20 cellular contexts compared by ENCODE assay signal in genomic region chr3:133536635-133536980, GRCh38. TPM values are rescaled to one million over a fixed set of nuclear protein-coding genes. Genes with fewer than 3 reads are reported as not detected.
DNase-seq lines count a peak whose midpoint lies in the region; ATAC-seq, FAIRE-seq and TF ChIP-seq lines count a peak whose summit lies in the region.
"Had no signal": no experiment of that assay in that cellular context is flagged by ENCODE, and none has a peak within 500 bp of the region (broad histone marks: within the 10 kb centered on the region; RNA-seq: fewer than 3 reads in every experiment).

No MANE protein-coding gene starts in this region.

- H4K91ac ChIP-seq in H1 (replicated peaks; ENCODE audit: insufficient read length, low read length), result no peak overlapping the region

- H3K36me3 Mint-ChIP-seq in CD4-positive, alpha-beta T cell (ENCODE audit: low read depth), result no peaks in the 10 kb centered on the region

- H3K4me3 Mint-ChIP-seq in CD4-positive, alpha-beta T cell, result no peak overlapping the region
- H3K4me3 Mint-ChIP-seq: activated naive CD8-positive, alpha-beta T cell treated with anti-CD3 and anti-CD28 coated beads for 36 hours had no signal

- H3K27me3 ChIP-seq in heart right ventricle (no peaks in the 10 kb centered on the region), left ventricle myocardium inferior (ENCODE audit: low read depth) (no peaks in the 10 kb centered on the region), H1 (replicated peaks in 1 of 4; ENCODE audit: control insufficient read depth in 3 of 4, extremely low read depth in 1 of 4, insufficient read depth in 3 of 4, low read length in 3 of 4) (no peaks in the 10 kb centered on the region), aorta (ENCODE audit: control insufficient read depth in 1 of 2, insufficient read depth in 2 of 2, low read length in 1 of 2) (no peaks in the 10 kb centered on the region)
- no peaks in the 10 kb centered on the region for H3K27me3 ChIP-seq in CD4-positive, alpha-beta T cell (ENCODE audit: control insufficient read depth, insufficient read depth, low read length)
- H3K27me3 ChIP-seq: heart left ventricle, testis had no signal

- H3K27me3 Mint-ChIP-seq in CD4-positive, alpha-beta T cell, result no peaks in the 10 kb centered on the region
- H3K27me3 Mint-ChIP-seq: activated naive CD8-positive, alpha-beta T cell treated with anti-CD3 and anti-CD28 coated beads for 36 hours had no signal

- no peak for TF ChIP-seq POLR2A in H1 (IDR thresholded peaks at IDR 0.05; ENCODE audit: control extremely low read depth in 1 of 2, low read depth in 2 of 2, low read length in 2 of 2)

- H3K4me2 ChIP-seq in H1 (ENCODE audit: insufficient read depth in 1 of 2, low read depth in 2 of 2, low read length in 2 of 2) (no peak overlapping the region), OCI-LY7 (ENCODE audit: low read length) (no peak overlapping the region)

- H3K79me1 ChIP-seq in H1 (ENCODE audit: low read depth, low read length), result no peaks in the 10 kb centered on the region

- no peak overlapping the region for H3K56ac ChIP-seq in H1 (replicated peaks; ENCODE audit: insufficient read length, low read depth, low read length)

- no peak overlapping the region for H3K4ac ChIP-seq in H1 (replicated peaks; ENCODE audit: insufficient read length, low read depth, low read length)

- POLR2A ChIA-PET in H1 (lab: Charles Lee; ENCODE audit: partially characterized antibody) (interaction anchor here (1.2 kb wide), 1 partner anchor 41 kb away, joined by 3 read pairs; no protein-coding TSS in a partner anchor), OCI-LY7 (lab: Charles Lee) (interaction anchor here (0.6 to 1.7 kb wide), 7 partner anchors 10 to 840 kb away, joined by 3 to 6 read pairs (median 4); no protein-coding TSS in a partner anchor)
- POLR2A ChIA-PET in CD4-positive, alpha-beta T cell (lab: Charles Lee), result interaction anchor here (0.7 kb wide), 1 partner anchor 1009 kb away, joined by 3 read pairs; no protein-coding TSS in a partner anchor

- H2AFZ ChIP-seq in H1 (ENCODE audit: low read length) (peak overlapping the region; percentile 25; the same call in 1 of the 2 replicates), OCI-LY7 (ENCODE audit: low read length) (no peak overlapping the region)

- H3K79me2 ChIP-seq in H1 (ENCODE audit: control insufficient read depth in 1 of 2, insufficient read depth in 2 of 2, low read length in 2 of 2) (no peaks in the 10 kb centered on the region), OCI-LY7 (ENCODE audit: insufficient read depth, low read depth, low read length) (no peaks in the 10 kb centered on the region)

- H3K36me3 ChIP-seq in heart right ventricle, result no peaks in the 10 kb centered on the region
- no peaks in the 10 kb centered on the region for H3K36me3 ChIP-seq in left ventricle myocardium inferior
- H3K36me3 ChIP-seq in H1 (ENCODE audit: control insufficient read depth in 2 of 4, insufficient read depth in 4 of 4, low read length in 3 of 4), result no peaks in the 10 kb centered on the region
- no peaks in the 10 kb centered on the region for H3K36me3 ChIP-seq in aorta (ENCODE audit: control insufficient read depth in 1 of 2, insufficient read depth in 2 of 2, low read length in 1 of 2)
- H3K36me3 ChIP-seq in OCI-LY7 (ENCODE audit: insufficient read depth, low read length), result no peaks in the 10 kb centered on the region
- H3K36me3 ChIP-seq: heart left ventricle had no signal

- H2BK120ac ChIP-seq in H1 (replicated peaks; ENCODE audit: low read depth, low read length), result no peak overlapping the region

- H2BK5ac ChIP-seq in H1 (ENCODE audit: low read depth, low read length), result no peak overlapping the region

- CTCF ChIA-PET in H1 (lab: Charles Lee; ENCODE audit: partially characterized antibody), result interaction anchor here (0.8 to 1.6 kb wide), 2 partner anchors 42 to 80 kb away, joined by 3 to 4 read pairs; no protein-coding TSS in a partner anchor
- CTCF ChIA-PET in OCI-LY7 (lab: Charles Lee; ENCODE audit: unreplicated experiment), result interaction anchor here (0.6 kb wide), 2 partner anchors 22 to 264 kb away, joined by 4 read pairs; no protein-coding TSS in a partner anchor
- CTCF ChIA-PET in CD4-positive, alpha-beta T cell (lab: Charles Lee), result no interaction called here

- TF ChIP-seq EP300 in H1 (IDR thresholded peaks at IDR 0.05; ENCODE audit: borderline replicate concordance in 1 of 2, low read depth in 2 of 2, low read length in 2 of 2), result no peak

- H3K27ac ChIP-seq in heart right ventricle (peak overlapping the region in 1 of 10 donors; percentile 86), left ventricle myocardium inferior (replicated peaks) (no peak overlapping the region), H1 (ENCODE audit: low read depth, low read length) (no peak overlapping the region), aorta (ENCODE audit: low read depth in 1 of 2, low read length in 2 of 2) (no peak overlapping the region), OCI-LY7 (ENCODE audit: low read depth, low read length, poor library complexity, severe bottlenecking) (no peak overlapping the region)
- H3K27ac ChIP-seq in CD4-positive, alpha-beta T cell (ENCODE audit: low read depth, low read length), result no peak overlapping the region
- H3K27ac ChIP-seq: psoas muscle, testis had no signal

- intact Hi-C loops in heart right ventricle (cut with DNase I), result no loop called here
- intact Hi-C loops in left ventricle myocardium inferior (cut with micrococcal nuclease), result no loop called here
- intact Hi-C loops in aorta (cut with DNase I), result no loop called here
- intact Hi-C loops in OCI-LY7 (cut with micrococcal nuclease; ENCODE audit: unreplicated experiment), result no loop called here
- intact Hi-C loops in CD4-positive, alpha-beta T cell (cut with DNase I, micrococcal nuclease), result no loop called here

- no peak overlapping the region for H3K14ac ChIP-seq in H1 (ENCODE audit: insufficient read length)

- no peak overlapping the region for H4K5ac ChIP-seq in H1 (ENCODE audit: insufficient read length, low read depth, low read length)

- H3K9me3 ChIP-seq in heart right ventricle (peaks cover 0 to 8% (median 0%) of the 10 kb centered on the region in 11 donors), left ventricle myocardium inferior (replicated peaks) (no peaks in the 10 kb centered on the region), H1 (ENCODE audit: insufficient read depth in 2 of 2, low read depth in 1 of 2, low read length in 1 of 2) (no peaks in the 10 kb centered on the region), aorta (ENCODE audit: control insufficient read depth, low read length) (no peaks in the 10 kb centered on the region), OCI-LY7 (ENCODE audit: low read length) (no peaks in the 10 kb centered on the region)
- H3K9me3 ChIP-seq in CD4-positive, alpha-beta T cell (ENCODE audit: control insufficient read depth, low read length), result no peaks in the 10 kb centered on the region
- H3K9me3 ChIP-seq: mucosa of descending colon, psoas muscle, testis had no signal

- H3K9ac ChIP-seq in H1 (replicated peaks in 1 of 4; ENCODE audit: extremely low read depth in 1 of 4, low read depth in 3 of 4, low read length in 3 of 4), result no peak overlapping the region

- H3K9me2 ChIP-seq in OCI-LY7 (ENCODE audit: insufficient read depth, low read length), result no peaks in the 10 kb centered on the region

- no peak overlapping the region for H2AK5ac ChIP-seq in H1 (ENCODE audit: low read depth, low read length)

- 0 out of 2 replicates have a peak overlapping the region, but pooled peaks have one; percentile 9 for H2BK12ac ChIP-seq in H1 (ENCODE audit: low read depth, low read length)

- no peak for FAIRE-seq in H1 (lab: Jason Lieb, UNC)
- FAIRE-seq: kidney had no signal

- no peak overlapping the region for H3K27ac Mint-ChIP-seq in CD4-positive, alpha-beta T cell
- H3K27ac Mint-ChIP-seq: activated naive CD8-positive, alpha-beta T cell treated with anti-CD3 and anti-CD28 coated beads for 36 hours had no signal

- H2BK20ac ChIP-seq in H1 (ENCODE audit: low read length), result no peak overlapping the region

- TF ChIP-seq CTCF in heart right ventricle (IDR thresholded peaks at IDR 0.05), result no peak
- TF ChIP-seq CTCF in left ventricle myocardium inferior (IDR thresholded peaks at IDR 0.05; ENCODE audit: borderline replicate concordance), result no peak
- TF ChIP-seq CTCF in H1 (IDR thresholded peaks at IDR 0.05; ENCODE audit: control extremely low read depth in 1 of 3, insufficient read depth in 1 of 3, low read depth in 1 of 3, low read length in 3 of 3), result no peak
- TF ChIP-seq CTCF in OCI-LY7 (conservative IDR thresholded peaks at IDR 0.05; ENCODE audit: low read length), result no peak
- no peak for TF ChIP-seq CTCF in CD4-positive, alpha-beta T cell (IDR thresholded peaks at IDR 0.05)

- H3K4me1 Mint-ChIP-seq in CD4-positive, alpha-beta T cell (ENCODE audit: low read depth), result no peaks in the 10 kb centered on the region

- no peak overlapping the region; the same call in 1 of the 2 replicates for H4K8ac ChIP-seq in H1 (ENCODE audit: extremely low read depth, insufficient read depth, low read length)

- DNase-seq in heart right ventricle, result no peak
- no peak for DNase-seq in left ventricle myocardium inferior
- DNase-seq in H1 (ENCODE audit: low read depth in 1 of 2, low spot score in 2 of 2), result no peak
- DNase-seq in myocyte (ENCODE audit: low read depth), result peak; percentile 71
- DNase-seq in aorta, result no peak
- DNase-seq in OCI-LY7 (ENCODE audit: low spot score), result no peak
- no peak for DNase-seq in CD4-positive, alpha-beta T cell
- DNase-seq: activated naive CD8-positive, alpha-beta T cell treated with anti-CD3 and anti-CD28 coated beads for 36 hours; activated T-cell treated with anti-CD3 and anti-CD28 coated beads, Interleukin-2, amount 50 U/mL, for 1 hour; Calu3; heart left ventricle; kidney; NCI-H2029 treated with DMSO at 0.1 percent for 48 hours; NCI-H82; psoas muscle; SHP77; T-helper 9 cell had no signal

- H3K4me1 ChIP-seq in heart right ventricle (peaks cover 0 to 42% (median 10%) of the 10 kb centered on the region in 9 donors), left ventricle myocardium inferior (peaks cover 14% of the 10 kb centered on the region), H1 (replicated peaks in 1 of 4; ENCODE audit: control insufficient read depth in 3 of 4, insufficient read depth in 4 of 4, low read length in 3 of 4) (no peaks in the 10 kb centered on the region), aorta (ENCODE audit: control insufficient read depth in 1 of 2, insufficient read depth in 2 of 2, low read length in 2 of 2) (peaks cover 2 to 4% of the 10 kb centered on the region in 2 donors), OCI-LY7 (ENCODE audit: insufficient read depth, low read length, poor library complexity, severe bottlenecking) (no peaks in the 10 kb centered on the region)
- H3K4me1 ChIP-seq: psoas muscle had no signal

- H3K9me3 Mint-ChIP-seq in CD4-positive, alpha-beta T cell, result peaks cover 2% of the 10 kb centered on the region
- H3K9me3 Mint-ChIP-seq: activated naive CD8-positive, alpha-beta T cell treated with anti-CD3 and anti-CD28 coated beads for 36 hours had no signal

- H3K18ac ChIP-seq in H1 (ENCODE audit: extremely low read depth, low read length), result no peak overlapping the region

- H3K4me3 ChIP-seq in heart right ventricle (no peak overlapping the region), left ventricle myocardium inferior (no peak overlapping the region), H1 (ENCODE audit: extremely low read depth in 1 of 4, insufficient read depth in 2 of 4, low read depth in 3 of 4, low read length in 4 of 4) (no peak overlapping the region), aorta (ENCODE audit: low read length in 2 of 2) (no peak overlapping the region), OCI-LY7 (ENCODE audit: low read depth, low read length, poor library complexity, severe bottlenecking) (no peak overlapping the region)
- H3K4me3 ChIP-seq: heart left ventricle, mucosa of descending colon, psoas muscle, testis had no signal

- no peak overlapping the region for H2BK15ac ChIP-seq in H1 (ENCODE audit: low read length)

- peaks cover 1% of the 10 kb centered on the region; the same call in 1 of the 2 replicates for H3K23me2 ChIP-seq in H1 (ENCODE audit: low read depth, low read length)

- peak in 5 of 8 donors; percentile 36 to 60 (median 51) for ATAC-seq in heart right ventricle
- peak; percentile 16 for ATAC-seq in aorta (ENCODE audit: low FRiP score)
- ATAC-seq in GM21529 (IDR thresholded peaks at IDR 0.05; ENCODE audit: unreplicated experiment), result no peak
- ATAC-seq in CD4-positive, alpha-beta T cell (ENCODE audit: poor library complexity), result no peak

- TF ChIP-seq RAD21 in H1 (IDR thresholded peaks at IDR 0.05 in 1 of 2, conservative IDR thresholded peaks at IDR 0.05 in 1 of 2; ENCODE audit: low read depth in 2 of 2, low read length in 2 of 2), result no peak

- 78 to 82% methylated on average over 1 of the region's 1 CpG for WGBS in heart right ventricle, 2 donors
- 89% methylated on average over 1 of the region's 1 CpG; no CpG with 5 or more reads in 1 of the 2 experiments for WGBS in H1 (ENCODE audit: extremely low coverage in 1 of 2, insufficient coverage in 1 of 2, insufficient read length in 1 of 2, insufficient replicate concordance in 2 of 2, low coverage in 1 of 2, low lambda C conversion rate in 2 of 2, missing lambda C conversion rate in 1 of 2), 2 experiments
- WGBS in aorta, 2 donors, result 89 to 90% methylated on average over 1 of the region's 1 CpG

- no peak overlapping the region for H3K23ac ChIP-seq in H1 (ENCODE audit: insufficient read length)

- no TSS peak for BruUV-seq in OCI-LY7 (replicated peaks; lab: Mats Ljungman, UMichigan)

- H4K20me1 ChIP-seq in H1 (replicated peaks in 1 of 2; ENCODE audit: control insufficient read depth in 1 of 2, insufficient read depth in 2 of 2, low read length in 2 of 2) (no peaks in the 10 kb centered on the region), OCI-LY7 (ENCODE audit: insufficient read depth, low read length) (no peaks in the 10 kb centered on the region)

RNA-seq across cellular contexts. Expression of gene CDV3, which starts 36.9 kb away (rescaled TPM):
- total RNA-seq in heart right ventricle (100 to 1,000 TPM; 125 to 182 (median 153) TPM), left ventricle myocardium inferior (134 TPM), myocyte (396 and 434 TPM in 2 replicates), aorta (100 to 1,000 TPM; 122 to 153 TPM), OCI-LY7 (2022) (268 and 296 TPM in 2 replicates)
- polyA plus RNA-seq in heart right ventricle (10 to 100 TPM; 27.9 to 83.5 TPM), H1 (2011; rRNA removed) (16.8 and 29.4 TPM in 2 replicates), aorta (10 to 100 TPM; 48.8 to 65.1 TPM)
- 149 and 163 TPM in 2 replicates for total RNA-seq in H1 (2021; fragmentation: NEBNext Ultra II Directional; extraction: Animal tissue kit (Norgen Biotek cat#: 25700))
- 40.4 TPM for polyA plus RNA-seq in H1 (2011; cell fraction: cytosol; rRNA removed)
- polyA plus RNA-seq in H1 (2011; cell fraction: nucleus; rRNA removed), result 19.2 TPM
- polyA plus RNA-seq in H1 (2012, experiment 1 of 2), result 77.7 to 131 TPM (median 82.9 TPM) in 4 replicates
- 13.3 TPM for polyA plus RNA-seq in H1 (2012, experiment 2 of 2)
- polyA plus RNA-seq in H1 (2013, experiment 1 of 2), result 85.8 TPM
- polyA plus RNA-seq in H1 (2013, experiment 2 of 2), result 86.9 TPM
- 39.5 and 61.4 TPM in 2 replicates for polyA minus RNA-seq in H1 (2011; rRNA and poly(A)+ RNA removed)
- 53.3 TPM for polyA minus RNA-seq in H1 (2011; cell fraction: cytosol; rRNA and poly(A)+ RNA removed)
- polyA minus RNA-seq in H1 (2011; cell fraction: nucleus; rRNA and poly(A)+ RNA removed), result 51.8 TPM
- 192 TPM for polyA plus RNA-seq in myocyte (2012)
- 171 and 210 TPM in 2 replicates for total RNA-seq in OCI-LY7 (2014; rRNA removed; shearing (Covaris generic))
- total RNA-seq in CD4-positive, alpha-beta T cell, result 100 to 1,000 TPM; 206 to 228 TPM

Comparison
In these comparisons a context has a peak if more than half of its experiments do, and no peak if none do; other contexts are left out.
1. ATAC-seq: peak in heart right ventricle (5 of 8) and aorta (single experiment); none in GM21529 (single experiment) and CD4-positive, alpha-beta T cell (single experiment).